In genomic region chr2:60583604-60584003, GRCh38 we compare ENCODE assay signal across 9 cellular contexts. TPM values are rescaled to one million over a fixed set of nuclear protein-coding genes. Genes with fewer than 3 reads are reported as not detected.
"Had no signal": no experiment of that assay in that cellular context is flagged by ENCODE, and none has a peak within 500 bp of the region (broad histone marks: within the 10 kb centered on the region; RNA-seq: fewer than 3 reads in every experiment).

No MANE protein-coding gene starts in this region.

- H3K27ac ChIP-seq: KMS-11 had no signal

- H3K9ac ChIP-seq: KMS-11 had no signal

- ATAC-seq: GM23338 had no signal

- H3K4me3 ChIP-seq: GM23338 had no signal

- DNase-seq: H9, HCEC 1CT, KBM-7 had no signal

- FAIRE-seq: H1, H54, HTR-8/SVneo had no signal

- H3K4me2 ChIP-seq: GM23338, KMS-11 had no signal

RNA-seq across cellular contexts. Expression of gene BCL11A, which starts 30.1 kb away (rescaled TPM):
- total RNA-seq: HT-29 had no signal
